ENCODE assay signal across 18 cellular contexts in the genomic region with DNA sequence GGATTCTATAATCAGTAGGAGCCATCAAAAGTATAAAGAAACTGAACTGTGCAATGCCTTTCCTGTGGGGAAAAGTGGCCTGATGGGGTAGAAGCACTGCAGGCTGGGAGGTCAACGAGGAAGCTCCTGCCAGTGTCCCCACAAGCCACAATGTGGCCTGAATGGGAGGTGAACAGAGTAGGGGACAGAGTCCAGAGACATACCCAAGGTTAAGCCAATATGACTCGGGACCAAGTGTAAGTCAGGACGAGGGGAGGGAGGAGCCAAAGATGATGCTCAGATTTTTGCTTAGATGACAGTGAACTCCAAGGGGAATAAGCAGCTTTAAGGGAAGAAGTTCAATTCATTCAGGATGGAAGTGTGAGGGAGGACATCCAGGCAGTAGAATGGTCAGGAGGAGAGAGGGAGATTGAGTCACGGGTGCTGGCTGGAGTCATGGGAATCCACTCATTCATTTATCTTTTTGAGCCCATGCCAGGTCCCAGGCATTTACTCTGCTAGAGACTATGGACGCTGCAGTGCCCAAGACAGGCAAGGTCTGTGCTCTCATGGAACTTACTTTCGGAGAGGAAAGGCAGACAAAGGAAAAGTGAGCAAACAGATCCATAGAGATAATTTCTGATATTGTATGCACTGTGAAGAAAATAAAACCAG.
"Had no signal": no experiment of that assay in that cellular context is flagged by ENCODE, and none has a peak within 500 bp of the region (broad histone marks: within the 10 kb centered on the region; RNA-seq: fewer than 3 reads in every experiment).

No MANE protein-coding gene starts in this region.

- DNase-seq: activated B cell treated with CpG ODN at 0.5 μM for 24 hours; activated CD4-positive, alpha-beta T cell treated with anti-CD3 and anti-CD28 coated beads, Interleukin-2, amount 10 ng/mL, durations not matched to agents 24 days and 14 days; activated CD8-positive, alpha-beta memory T cell treated with anti-CD3 and anti-CD28 coated beads for 24 hours; activated naive CD4-positive, alpha-beta T cell treated with Interleukin-2 at 50 U/mL for 16 hours; activated naive CD8-positive, alpha-beta T cell treated with anti-CD3 and anti-CD28 coated beads, Interleukin-2, amount 50 U/mL, for 24 hours; effector CD8-positive, alpha-beta T cell; head of caudate nucleus; left cardiac atrium; mammary epithelial cell; mucosa of descending colon; naive thymus-derived CD4-positive, alpha-beta T cell; pancreas; stimulated activated CD4-positive, alpha-beta T cell treated with anti-CD3 and anti-CD28 coated beads, Interleukin-12 subunit alpha, Interleukin-12 subunit beta, amount 100 ng/mL, for 4 hours; stimulated activated CD4-positive, alpha-beta T cell treated with anti-CD3 and anti-CD28 coated beads, Interleukin-2, amount 100 ng/mL, for 24 hours; SW 1271; tibial artery had no signal

- H3K4me1 ChIP-seq: pancreas had no signal

- ATAC-seq: activated naive CD8-positive, alpha-beta T cell treated with anti-CD3 and anti-CD28 coated beads, Interleukin-2, amount 50 U/mL, for 24 hours; mucosa of descending colon; naive thymus-derived CD4-positive, alpha-beta T cell; pancreas had no signal

- H3K27me3 ChIP-seq: pancreas, tibial artery had no signal

- FAIRE-seq: frontal cortex, pancreas, TTC549 had no signal

- H3K4me3 ChIP-seq: mucosa of descending colon, pancreas, tibial artery had no signal

- H3K36me3 ChIP-seq: pancreas, tibial artery had no signal

- H3K27ac ChIP-seq: pancreas, tibial artery had no signal

- H3K9me3 ChIP-seq: mucosa of descending colon, pancreas, tibial artery had no signal
